ENCODE assay signal across 1 cellular context in genomic region chr16:50438041-50438437, GRCh38.
TF ChIP-seq lines count a peak whose summit lies in the region.

No MANE protein-coding gene starts in this region.

TF ChIP-seq in HepG2, 621 proteins besides CTCF, POLR2A, EP300 and RAD21 (continued from another document):
- no peak for TF ChIP-seq STAT6 (CRISPR knock-in tag; IDR thresholded peaks at IDR 0.05; ENCODE audit: borderline replicate concordance)
- no peak for TF ChIP-seq MIXL1 (CRISPR knock-in tag; IDR thresholded peaks at IDR 0.05)
- TF ChIP-seq ZNF350 (CRISPR knock-in tag; IDR thresholded peaks at IDR 0.05; ENCODE audit: borderline replicate concordance, low read depth): peak; percentile 31; the same call in 1 of the 2 replicates
- TF ChIP-seq ZBTB3 (CRISPR knock-in tag; IDR thresholded peaks at IDR 0.05; ENCODE audit: borderline replicate concordance, low read depth): no peak
- 0 out of 2 replicates have a peak, but pooled peaks have one; percentile 22 for TF ChIP-seq TCF7 (IDR thresholded peaks at IDR 0.05; ENCODE audit: low read depth)
- no peak for TF ChIP-seq MLX (CRISPR knock-in tag; IDR thresholded peaks at IDR 0.05)
- no peak for TF ChIP-seq NR3C1 (CRISPR knock-in tag; IDR thresholded peaks at IDR 0.05)
- peak; percentile 47 for TF ChIP-seq SALL1 (CRISPR knock-in tag; IDR thresholded peaks at IDR 0.05)
